In genomic region chr10:76205361-76205760, GRCh38 we compare ENCODE assay signal across 20 cellular contexts.
A peak's percentile ranks its signal among the peaks of the same experiment; 100 is the strongest.
DNase-seq lines count a peak whose midpoint lies in the region; TF ChIP-seq lines count a peak whose summit lies in the region.
"Had no signal": no experiment of that assay in that cellular context is flagged by ENCODE, and none has a peak within 500 bp of the region (broad histone marks: within the 10 kb centered on the region; RNA-seq: fewer than 3 reads in every experiment).

No MANE protein-coding gene starts in this region.

- H3K4me3 ChIP-seq in adipocyte (ENCODE audit: low read length): peak overlapping the region; percentile 5
- no peak overlapping the region for H3K4me3 ChIP-seq in prostate gland
- H3K4me3 ChIP-seq: GM12878, GM23338, SJCRH30 had no signal

- DNase-seq in ELR (ENCODE audit: low read depth) (peak; percentile 12), adipocyte (ENCODE audit: low read depth) (peak; percentile 44), fibroblast of peridontal ligament (ENCODE audit: extremely low read depth) (peak; percentile 47), stromal cell of bone marrow (ENCODE audit: low read depth) (peak; percentile 13), SK-N-DZ (ENCODE audit: low spot score) (no peak), glomerular visceral epithelial cell (ENCODE audit: extremely low spot score) (no peak), prostate gland (ENCODE audit: low spot score) (no peak)
- DNase-seq: ACHN; CD8-positive, alpha-beta T cell; DMS79; KBM-7; NCI-H1417 treated with DMSO at 0.1 percent for 48 hours; NCI-H1930; NCI-H2171 treated with DMSO at 0.1 percent for 48 hours; NCI-H774; PC-3; SJCRH30 had no signal

- H3K4me1 ChIP-seq in adipocyte (ENCODE audit: control insufficient read depth, insufficient read depth, low read length) (peaks cover 43% of the 10 kb centered on the region), prostate gland (replicated peaks) (no peaks in the 10 kb centered on the region)
- H3K4me1 ChIP-seq: SJCRH30 had no signal

- no peak overlapping the region for H3K27ac ChIP-seq in prostate gland
- H3K27ac ChIP-seq: RWPE1, SJCRH30 had no signal

- peak overlapping the region; percentile 28 for H3K9ac ChIP-seq in adipocyte (ENCODE audit: low read length)

- WGBS in prostate gland: 59% methylated on average over 2 of the region's 2 CpGs

- no peaks in the 10 kb centered on the region for H3K27me3 ChIP-seq in adipocyte (replicated peaks; ENCODE audit: control insufficient read depth, insufficient read depth, low read length)
- no peaks in the 10 kb centered on the region for H3K27me3 ChIP-seq in prostate gland (replicated peaks; ENCODE audit: insufficient read depth)
- H3K27me3 ChIP-seq: SJCRH30 had no signal

- H3K9me3 ChIP-seq in adipocyte (ENCODE audit: control insufficient read depth, low read length) (no peaks in the 10 kb centered on the region), prostate gland (no peaks in the 10 kb centered on the region)
- H3K9me3 ChIP-seq: SJCRH30 had no signal

- H3K36me3 ChIP-seq in adipocyte (ENCODE audit: control insufficient read depth, insufficient read depth, low read length, severe bottlenecking) (no peaks in the 10 kb centered on the region), prostate gland (no peaks in the 10 kb centered on the region)
- H3K36me3 ChIP-seq: SJCRH30 had no signal

- intact Hi-C loops in prostate gland (cut with DNase I): no loop called here

- no peak for TF ChIP-seq CTCF in prostate gland (IDR thresholded peaks at IDR 0.05)

- no peak for TF ChIP-seq POLR2A in prostate gland (IDR thresholded peaks at IDR 0.05)

Comparison
In these comparisons a context has a peak if more than half of its experiments do, and no peak if none do; other contexts are left out.
1. DNase-seq: peak in ELR (single experiment), adipocyte (single experiment), fibroblast of peridontal ligament (single experiment) and stromal cell of bone marrow (single experiment); none in SK-N-DZ (single experiment), glomerular visceral epithelial cell (single experiment) and prostate gland (single experiment).